ENCODE assay signal across 11 cellular contexts in the genomic region with DNA sequence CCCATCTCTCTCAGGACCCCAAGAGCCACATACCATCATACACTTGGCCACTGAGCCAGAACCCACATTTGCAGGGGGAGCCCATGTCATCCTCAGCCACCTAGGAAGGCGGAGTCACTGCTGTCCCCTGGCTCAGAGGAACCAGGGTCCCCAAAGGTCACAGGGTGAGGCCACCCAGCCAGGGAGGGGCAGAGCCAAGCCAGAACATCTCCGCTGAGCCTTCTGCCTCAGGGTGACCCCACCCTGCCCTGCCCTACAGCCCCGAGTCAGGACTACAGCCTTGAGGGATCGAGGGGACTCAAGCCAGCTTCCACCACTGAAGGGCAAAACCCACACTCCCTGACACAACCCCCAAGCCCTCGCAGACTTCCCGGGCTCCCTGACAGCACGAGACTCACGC. TPM values are rescaled to one million over a fixed set of nuclear protein-coding genes. Genes with fewer than 3 reads are reported as not detected.
DNase-seq lines count a peak whose midpoint lies in the region; ATAC-seq, FAIRE-seq and TF ChIP-seq lines count a peak whose summit lies in the region.
"Had no signal": no experiment of that assay in that cellular context is flagged by ENCODE, and none has a peak within 500 bp of the region (broad histone marks: within the 10 kb centered on the region; RNA-seq: fewer than 3 reads in every experiment).

No MANE protein-coding gene starts in this region.

- ATAC-seq in right lobe of liver (no peak), HepG2 (no peak), HG02885 (IDR thresholded peaks at IDR 0.05; ENCODE audit: poor library complexity, unreplicated experiment) (no peak)

- POLR2A ChIA-PET in HepG2 (lab: Yijun Ruan, JAX), result no interaction called here

- TF ChIP-seq CTCF in right lobe of liver (IDR thresholded peaks at IDR 0.05) (no peak), HepG2 (CRISPR knock-in tag; IDR thresholded peaks at IDR 0.05) (no peak), breast epithelium (IDR thresholded peaks at IDR 0.05) (no peak), osteoblast (IDR thresholded peaks at IDR 0.05; ENCODE audit: extremely low read depth, low read depth, low read length) (no peak), colonic mucosa (IDR thresholded peaks at IDR 0.05) (no peak)

- FAIRE-seq in HepG2 (lab: Jason Lieb, UNC), result no peak

- H4K20me1 ChIP-seq in HepG2 (ENCODE audit: insufficient read depth, low read length) (peaks cover 33% of the 10 kb centered on the region; the same call in 1 of the 2 replicates), osteoblast (ENCODE audit: insufficient read depth, low read length) (peaks cover 79% of the 10 kb centered on the region)

- BruUV-seq in HepG2 (replicated peaks; lab: Mats Ljungman, UMichigan), result no TSS peak

- 100% methylated on average over 1 of the region's 8 CpGs for WGBS in right lobe of liver (ENCODE audit: insufficient coverage, low coverage, low lambda C conversion rate, missing lambda C conversion rate)
- WGBS in HepG2 (ENCODE audit: low lambda C conversion rate), result 97% methylated on average over 4 of the region's 8 CpGs

- intact Hi-C loops in right lobe of liver (cut with DNase I), result no loop called here
- intact Hi-C loops in HepG2 (cut with micrococcal nuclease; ENCODE audit: unreplicated experiment), result no loop called here
- intact Hi-C loops in breast epithelium (cut with DNase I; ENCODE audit: low total_unique reads), result no loop called here
- intact Hi-C loops in colonic mucosa (cut with DNase I), result no loop called here

- H3K4me1 ChIP-seq in right lobe of liver (peaks cover 0 to 31% (median 14%) of the 10 kb centered on the region in 4 donors), HepG2 (ENCODE audit: insufficient read depth, low read length) (peaks cover 56% of the 10 kb centered on the region), breast epithelium (peaks cover 41 to 54% of the 10 kb centered on the region in 2 donors), osteoblast (ENCODE audit: insufficient read depth, low read length) (peaks cover 55% of the 10 kb centered on the region), colonic mucosa (peaks cover 38% of the 10 kb centered on the region)

- H3K9ac ChIP-seq in HepG2 (ENCODE audit: insufficient read depth, low read depth, low read length) (no peak overlapping the region), colonic mucosa (ENCODE audit: low read depth in 2 of 2, low read length in 2 of 2) (no peak overlapping the region)

- TF ChIP-seq EP300 in HepG2 (IDR thresholded peaks at IDR 0.05; ENCODE audit: low read depth in 2 of 2, low read length in 2 of 2), result no peak
- no peak for TF ChIP-seq EP300 in HepG2 (CRISPR knock-in tag; IDR thresholded peaks at IDR 0.05; ENCODE audit: borderline replicate concordance)

- DNase-seq in right lobe of liver (no peak), HepG2 (ENCODE audit: low spot score) (no peak), breast epithelium (ENCODE audit: low spot score in 2 of 2) (no peak), osteoblast (ENCODE audit: insufficient read length, low spot score, missing footprints) (peak; percentile 87), colonic mucosa (no peak), NCI-H1694 (lab: John Stamatoyannopoulos, UW) (no peak), NAMALWA (ENCODE audit: low spot score) (no peak)
- DNase-seq: activated T-cell treated with anti-CD3 and anti-CD28 coated beads for 4 hours; NCI-H187; stimulated activated CD4-positive, alpha-beta T cell treated with anti-CD3 and anti-CD28 coated beads, Interleukin-15, amount 100 ng/mL, for 24 hours had no signal

- in situ Hi-C loops in HepG2 (cut with HindIII; ENCODE audit: extremely low pct_ligation_motif_present, low pct_unique_long_range_greater_than_20kb), result no loop called here

- no peak for TF ChIP-seq RAD21 in HepG2 (CRISPR knock-in tag; IDR thresholded peaks at IDR 0.05)

- CTCF ChIA-PET in HepG2 (lab: Yijun Ruan, JAX; ENCODE audit: low intra/inter-chr PET ratio, low total read pairs), result no interaction called here

- H3K27ac ChIP-seq in right lobe of liver (peak overlapping the region in 2 of 3 donors; percentile 25 to 33), HepG2 (ENCODE audit: extremely low read length, insufficient read depth, low read length) (no peak overlapping the region), breast epithelium (peak overlapping the region; percentile 90 to 93), osteoblast (ENCODE audit: low read depth, low read length) (peak overlapping the region; percentile 65), colonic mucosa (no peak overlapping the region)

- TF ChIP-seq POLR2A in right lobe of liver (IDR thresholded peaks at IDR 0.05), result no peak
- TF ChIP-seq POLR2A in HepG2 (IDR thresholded peaks at IDR 0.05; ENCODE audit: insufficient read depth in 1 of 2, low read depth in 2 of 2, low read length in 2 of 2), result no peak
- TF ChIP-seq POLR2A in breast epithelium (IDR thresholded peaks at IDR 0.05), result no peak

- H3K27me3 ChIP-seq in right lobe of liver (no peaks in the 10 kb centered on the region), HepG2 (ENCODE audit: control insufficient read depth in 1 of 2, insufficient read depth in 2 of 2, low read length in 2 of 2) (no peaks in the 10 kb centered on the region), breast epithelium (no peaks in the 10 kb centered on the region), osteoblast (ENCODE audit: insufficient read depth, low read length) (no peaks in the 10 kb centered on the region), colonic mucosa (no peaks in the 10 kb centered on the region)

- H3K4me3 ChIP-seq in right lobe of liver (no peak overlapping the region), HepG2 (replicated peaks in 1 of 3; ENCODE audit: insufficient read depth in 1 of 3, low read depth in 2 of 3, low read length in 3 of 3) (no peak overlapping the region), breast epithelium (peak overlapping the region in 2 of 3 donors; percentile 23 to 58), osteoblast (ENCODE audit: insufficient read depth, low read length) (no peak overlapping the region), colonic mucosa (no peak overlapping the region)

- H3K79me2 ChIP-seq in HepG2 (ENCODE audit: insufficient read depth, low read length), result peaks cover 24% of the 10 kb centered on the region
- peaks cover 98% of the 10 kb centered on the region for H3K79me2 ChIP-seq in osteoblast (ENCODE audit: insufficient read depth, low read length)

- H3K36me3 ChIP-seq in right lobe of liver, result no peaks in the 10 kb centered on the region
- peaks cover 0 to 4% of the 10 kb centered on the region in 2 experiments; a peak in 3 of 5 replicates for H3K36me3 ChIP-seq in HepG2 (replicated peaks in 1 of 2; ENCODE audit: control insufficient read depth in 1 of 2, insufficient read depth in 2 of 2, low read length in 2 of 2)
- H3K36me3 ChIP-seq in breast epithelium, result no peaks in the 10 kb centered on the region
- H3K36me3 ChIP-seq in osteoblast (ENCODE audit: insufficient read depth, low read length), result no peaks in the 10 kb centered on the region
- no peaks in the 10 kb centered on the region for H3K36me3 ChIP-seq in colonic mucosa

- H3K4me2 ChIP-seq in HepG2 (ENCODE audit: low read depth, low read length) (no peak overlapping the region), osteoblast (ENCODE audit: insufficient read depth, low read length) (peak overlapping the region; percentile 76)

- H2AFZ ChIP-seq in HepG2 (ENCODE audit: low read length) (no peak overlapping the region), osteoblast (ENCODE audit: low read length) (no peak overlapping the region)

- H3K9me3 ChIP-seq in right lobe of liver, result no peaks in the 10 kb centered on the region
- H3K9me3 ChIP-seq in HepG2 (ENCODE audit: low read length), result no peaks in the 10 kb centered on the region
- H3K9me3 ChIP-seq in breast epithelium, result no peaks in the 10 kb centered on the region
- H3K9me3 ChIP-seq in osteoblast (ENCODE audit: low read depth, low read length), result no peaks in the 10 kb centered on the region
- no peaks in the 10 kb centered on the region for H3K9me3 ChIP-seq in colonic mucosa

RNA-seq across cellular contexts. Expression of a gene that starts 17.5 kb away (rescaled TPM):
- total RNA-seq in right lobe of liver, result 10 to 100 TPM; 48.9 to 91.9 (median 64.4) TPM
- total RNA-seq in HepG2 (2016; rRNA removed; fragmentation: Illumina TruSeq; extraction: Trizol), result 32.5 and 85.0 TPM in 2 replicates
- 42.1 and 42.4 TPM in 2 replicates for total RNA-seq in HepG2 (2016; cell fraction: cytosol; rRNA removed; fragmentation: Illumina TruSeq; extraction: Trizol; ENCODE audit: low read depth)
- 27.7 and 89.8 TPM in 2 replicates for total RNA-seq in HepG2 (2016; cell fraction: insoluble cytoplasmic fraction; rRNA removed; fragmentation: Illumina TruSeq; extraction: Trizol)
- 37.0 TPM in 2 replicates for total RNA-seq in HepG2 (2016; cell fraction: membrane; rRNA removed; fragmentation: Illumina TruSeq; extraction: Trizol)
- total RNA-seq in HepG2 (2016; cell fraction: nucleus; rRNA removed; fragmentation: Illumina TruSeq; extraction: Trizol), result 117 and 146 TPM in 2 replicates
- 67.9 and 93.5 TPM in 2 replicates for polyA plus RNA-seq in HepG2 (2011; rRNA removed)
- polyA plus RNA-seq in HepG2 (2011; cell fraction: cytosol; rRNA removed), result 42.8 and 69.2 TPM in 2 replicates
- 643 and 860 TPM in 2 replicates for polyA plus RNA-seq in HepG2 (2011; cell fraction: nucleus; rRNA removed)
- 52.4 and 78.3 TPM in 2 replicates for polyA plus RNA-seq in HepG2 (2012)
- 12.7 and 13.6 TPM in 2 replicates for polyA plus RNA-seq in HepG2 (2016; cell fraction: cytosol; fragmentation: Illumina TruSeq; extraction: Trizol; ENCODE audit: low read depth)
- polyA plus RNA-seq in HepG2 (2016; cell fraction: insoluble cytoplasmic fraction; fragmentation: Illumina TruSeq; extraction: Trizol; ENCODE audit: low read depth), result 33.4 and 36.7 TPM in 2 replicates
- polyA plus RNA-seq in HepG2 (2016; cell fraction: membrane; fragmentation: Illumina TruSeq; extraction: Trizol; ENCODE audit: low read depth), result 20.6 and 22.7 TPM in 2 replicates
- 296 and 336 TPM in 2 replicates for polyA plus RNA-seq in HepG2 (2016; cell fraction: nucleus; fragmentation: Illumina TruSeq; extraction: Trizol; ENCODE audit: insufficient read depth, low read depth)
- polyA minus RNA-seq in HepG2 (2011; rRNA and poly(A)+ RNA removed; ENCODE audit: low replicate concordance), result 101 and 184 TPM in 2 replicates
- 44.8 and 52.9 TPM in 2 replicates for polyA minus RNA-seq in HepG2 (2011; cell fraction: cytosol; rRNA and poly(A)+ RNA removed)
- 89.5 and 109 TPM in 2 replicates for polyA minus RNA-seq in HepG2 (2011; cell fraction: nucleus; rRNA and poly(A)+ RNA removed)
- total RNA-seq in breast epithelium, result 100 to 1,000 TPM in 2 of 3 donors, 10 to 100 TPM in 1; 90.7 to 181 (median 135) TPM
- 187 and 207 TPM in 2 replicates for total RNA-seq in osteoblast
- 100 to 1,000 TPM; 104 to 118 TPM for total RNA-seq in colonic mucosa

RNA-seq across cellular contexts. Expression of a gene that starts 36.0 kb away (rescaled TPM):
- total RNA-seq in right lobe of liver, result 1 to 10 TPM in 2 of 6 experiments, under 1 TPM in 4; 0.22 to 9.6 (median 0.42) TPM
- total RNA-seq in HepG2 (2016; rRNA removed; fragmentation: Illumina TruSeq; extraction: Trizol), result 16.5 and 23.1 TPM in 2 replicates
- total RNA-seq in HepG2 (2016; cell fraction: cytosol; rRNA removed; fragmentation: Illumina TruSeq; extraction: Trizol; ENCODE audit: low read depth), result 14.3 and 18.2 TPM in 2 replicates
- 15.0 and 21.7 TPM in 2 replicates for total RNA-seq in HepG2 (2016; cell fraction: insoluble cytoplasmic fraction; rRNA removed; fragmentation: Illumina TruSeq; extraction: Trizol)
- total RNA-seq in HepG2 (2016; cell fraction: membrane; rRNA removed; fragmentation: Illumina TruSeq; extraction: Trizol), result 30.9 and 31.0 TPM in 2 replicates
- 12.6 and 18.8 TPM in 2 replicates for total RNA-seq in HepG2 (2016; cell fraction: nucleus; rRNA removed; fragmentation: Illumina TruSeq; extraction: Trizol)
- 17.9 and 23.8 TPM in 2 replicates for polyA plus RNA-seq in HepG2 (2011; rRNA removed)
- polyA plus RNA-seq in HepG2 (2011; cell fraction: cytosol; rRNA removed), result 15.0 and 37.3 TPM in 2 replicates
- 29.6 and 46.8 TPM in 2 replicates for polyA plus RNA-seq in HepG2 (2011; cell fraction: nucleus; rRNA removed)
- polyA plus RNA-seq in HepG2 (2012), result 13.5 and 17.6 TPM in 2 replicates
- 18.5 and 24.2 TPM in 2 replicates for polyA plus RNA-seq in HepG2 (2016; cell fraction: cytosol; fragmentation: Illumina TruSeq; extraction: Trizol; ENCODE audit: low read depth)
- 22.4 and 29.0 TPM in 2 replicates for polyA plus RNA-seq in HepG2 (2016; cell fraction: insoluble cytoplasmic fraction; fragmentation: Illumina TruSeq; extraction: Trizol; ENCODE audit: low read depth)
- 25.4 and 37.1 TPM in 2 replicates for polyA plus RNA-seq in HepG2 (2016; cell fraction: membrane; fragmentation: Illumina TruSeq; extraction: Trizol; ENCODE audit: low read depth)
- 34.6 and 39.8 TPM in 2 replicates for polyA plus RNA-seq in HepG2 (2016; cell fraction: nucleus; fragmentation: Illumina TruSeq; extraction: Trizol; ENCODE audit: insufficient read depth, low read depth)
- 25.0 and 71.0 TPM in 2 replicates for polyA minus RNA-seq in HepG2 (2011; rRNA and poly(A)+ RNA removed; ENCODE audit: low replicate concordance)
- 28.6 and 52.8 TPM in 2 replicates for polyA minus RNA-seq in HepG2 (2011; cell fraction: cytosol; rRNA and poly(A)+ RNA removed)
- polyA minus RNA-seq in HepG2 (2011; cell fraction: nucleus; rRNA and poly(A)+ RNA removed), result 6.7 and 8.8 TPM in 2 replicates
- 1 to 10 TPM; 1.3 to 3.3 (median 3.2) TPM for total RNA-seq in breast epithelium
- total RNA-seq in osteoblast, result 2.9 TPM in 2 replicates
- 10 to 100 TPM; 14.9 to 71.7 TPM for total RNA-seq in colonic mucosa

RNA-seq across cellular contexts. Expression of a gene that starts 44.2 kb away (rescaled TPM):
- total RNA-seq in right lobe of liver (100 to 1,000 TPM in 2 of 6 experiments, 10 to 100 TPM in 4; 61.4 to 120 (median 74.1) TPM), HepG2 (2016; rRNA removed; fragmentation: Illumina TruSeq; extraction: Trizol) (242 and 274 TPM in 2 replicates), breast epithelium (100 to 1,000 TPM in 2 of 3 donors, 10 to 100 TPM in 1; 93.8 to 152 (median 126) TPM), osteoblast (41.8 and 53.6 TPM in 2 replicates), colonic mucosa (100 to 1,000 TPM; 103 to 273 TPM)
- 163 and 167 TPM in 2 replicates for total RNA-seq in HepG2 (2016; cell fraction: cytosol; rRNA removed; fragmentation: Illumina TruSeq; extraction: Trizol; ENCODE audit: low read depth)
- 238 and 275 TPM in 2 replicates for total RNA-seq in HepG2 (2016; cell fraction: insoluble cytoplasmic fraction; rRNA removed; fragmentation: Illumina TruSeq; extraction: Trizol)
- total RNA-seq in HepG2 (2016; cell fraction: membrane; rRNA removed; fragmentation: Illumina TruSeq; extraction: Trizol), result 188 and 208 TPM in 2 replicates
- 99.7 and 110 TPM in 2 replicates for total RNA-seq in HepG2 (2016; cell fraction: nucleus; rRNA removed; fragmentation: Illumina TruSeq; extraction: Trizol)
- 155 and 210 TPM in 2 replicates for polyA plus RNA-seq in HepG2 (2011; rRNA removed)
- polyA plus RNA-seq in HepG2 (2011; cell fraction: cytosol; rRNA removed), result 94.2 and 153 TPM in 2 replicates
- polyA plus RNA-seq in HepG2 (2011; cell fraction: nucleus; rRNA removed), result 101 and 126 TPM in 2 replicates
- polyA plus RNA-seq in HepG2 (2012), result 136 and 175 TPM in 2 replicates
- polyA plus RNA-seq in HepG2 (2016; cell fraction: cytosol; fragmentation: Illumina TruSeq; extraction: Trizol; ENCODE audit: low read depth), result 172 and 184 TPM in 2 replicates
- polyA plus RNA-seq in HepG2 (2016; cell fraction: insoluble cytoplasmic fraction; fragmentation: Illumina TruSeq; extraction: Trizol; ENCODE audit: low read depth), result 339 and 349 TPM in 2 replicates
- 196 and 203 TPM in 2 replicates for polyA plus RNA-seq in HepG2 (2016; cell fraction: membrane; fragmentation: Illumina TruSeq; extraction: Trizol; ENCODE audit: low read depth)
- polyA plus RNA-seq in HepG2 (2016; cell fraction: nucleus; fragmentation: Illumina TruSeq; extraction: Trizol; ENCODE audit: insufficient read depth, low read depth), result 192 and 201 TPM in 2 replicates
- 83.2 and 86.7 TPM in 2 replicates for polyA minus RNA-seq in HepG2 (2011; rRNA and poly(A)+ RNA removed; ENCODE audit: low replicate concordance)
- 75.3 and 84.8 TPM in 2 replicates for polyA minus RNA-seq in HepG2 (2011; cell fraction: cytosol; rRNA and poly(A)+ RNA removed)
- 35.7 and 49.8 TPM in 2 replicates for polyA minus RNA-seq in HepG2 (2011; cell fraction: nucleus; rRNA and poly(A)+ RNA removed)

Comparison
In these comparisons a context has a peak if more than half of its experiments do, and no peak if none do; other contexts are left out.
1. H3K27ac ChIP-seq: peak in right lobe of liver (2 of 3), breast epithelium (2 of 2) and osteoblast (single experiment); none in HepG2 (single experiment) and colonic mucosa (single experiment).
2. H3K4me3 ChIP-seq: peak in breast epithelium (2 of 3); none in right lobe of liver (0 of 3), HepG2 (0 of 3), osteoblast (single experiment) and colonic mucosa (single experiment).